ENCODE assay signal across 1 cellular context in genomic region chr16:3829631-3830536, GRCh38.
TF ChIP-seq lines count a peak whose summit lies in the region.

No MANE protein-coding gene starts in this region.

TF ChIP-seq in IMR-90, 13 proteins besides CTCF, POLR2A, EP300 and RAD21:
- TF ChIP-seq SMC3 (IDR thresholded peaks at IDR 0.05; ENCODE audit: low read depth, low read length) (no peak), FOS (IDR thresholded peaks at IDR 0.05; ENCODE audit: low read depth, low read length) (0 out of 2 replicates have a peak, but pooled peaks have one; percentile 11)
TF ChIP-seq in IMR-90: peak in this region for 1.
